In the genomic region with DNA sequence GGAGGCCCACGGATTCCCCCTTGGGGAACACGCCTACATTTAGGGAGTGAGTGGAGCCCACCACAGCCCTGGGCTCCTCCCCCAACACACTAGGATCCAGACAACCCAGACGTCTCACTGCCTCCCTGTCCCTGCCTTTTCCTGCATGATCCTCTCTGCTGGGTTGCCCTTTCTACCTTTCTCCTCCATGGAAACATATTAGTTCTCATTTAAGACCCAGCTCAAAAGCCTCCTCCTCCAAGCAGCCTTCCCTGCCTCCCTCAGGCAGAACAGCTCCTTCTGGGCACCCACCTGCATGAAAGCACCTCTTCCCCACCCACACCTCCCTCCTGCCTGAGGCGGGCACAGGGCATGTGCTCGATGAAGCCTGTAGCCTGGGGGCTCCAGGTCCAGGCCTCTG, we compare ENCODE assay signal across 1 cellular context.
TF ChIP-seq lines count a peak whose summit lies in the region.

No MANE protein-coding gene starts in this region.

TF ChIP-seq in WTC11, 78 proteins besides CTCF, POLR2A, EP300 and RAD21 (continued from another document):
- TF ChIP-seq AR (CRISPR knock-in tag; IDR thresholded peaks at IDR 0.05): no peak
- TF ChIP-seq USF1 (CRISPR knock-in tag; IDR thresholded peaks at IDR 0.05): no peak
- no peak for TF ChIP-seq ZNF317 (CRISPR knock-in tag; IDR thresholded peaks at IDR 0.05; ENCODE audit: borderline replicate concordance, low read depth)
- TF ChIP-seq, protein P1, sequence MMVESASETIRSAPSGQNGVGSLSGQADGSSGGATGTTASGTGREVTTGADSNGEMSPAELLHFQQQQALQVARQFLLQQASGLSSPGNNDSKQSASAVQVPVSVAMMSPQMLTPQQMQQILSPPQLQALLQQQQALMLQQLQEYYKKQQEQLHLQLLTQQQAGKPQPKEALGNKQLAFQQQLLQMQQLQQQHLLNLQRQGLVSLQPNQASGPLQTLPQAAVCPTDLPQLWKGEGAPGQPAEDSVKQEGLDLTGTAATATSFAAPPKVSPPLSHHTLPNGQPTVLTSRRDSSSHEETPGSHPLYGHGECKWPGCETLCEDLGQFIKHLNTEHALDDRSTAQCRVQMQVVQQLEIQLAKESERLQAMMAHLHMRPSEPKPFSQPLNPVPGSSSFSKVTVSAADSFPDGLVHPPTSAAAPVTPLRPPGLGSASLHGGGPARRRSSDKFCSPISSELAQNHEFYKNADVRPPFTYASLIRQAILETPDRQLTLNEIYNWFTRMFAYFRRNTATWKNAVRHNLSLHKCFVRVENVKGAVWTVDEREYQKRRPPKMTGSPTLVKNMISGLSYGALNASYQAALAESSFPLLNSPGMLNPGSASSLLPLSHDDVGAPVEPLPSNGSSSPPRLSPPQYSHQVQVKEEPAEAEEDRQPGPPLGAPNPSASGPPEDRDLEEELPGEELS (CRISPR knock-in tag; IDR thresholded peaks at IDR 0.05): no peak
- TF ChIP-seq ZNF138 (CRISPR knock-in tag; conservative IDR thresholded peaks at IDR 0.05): no peak
- TF ChIP-seq NFYB (CRISPR knock-in tag; conservative IDR thresholded peaks at IDR 0.05; ENCODE audit: low read depth): no peak
- TF ChIP-seq, protein P2, sequence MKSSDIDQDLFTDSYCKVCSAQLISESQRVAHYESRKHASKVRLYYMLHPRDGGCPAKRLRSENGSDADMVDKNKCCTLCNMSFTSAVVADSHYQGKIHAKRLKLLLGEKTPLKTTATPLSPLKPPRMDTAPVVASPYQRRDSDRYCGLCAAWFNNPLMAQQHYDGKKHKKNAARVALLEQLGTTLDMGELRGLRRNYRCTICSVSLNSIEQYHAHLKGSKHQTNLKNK (CRISPR knock-in tag; IDR thresholded peaks at IDR 0.05): no peak
- TF ChIP-seq, protein P3, sequence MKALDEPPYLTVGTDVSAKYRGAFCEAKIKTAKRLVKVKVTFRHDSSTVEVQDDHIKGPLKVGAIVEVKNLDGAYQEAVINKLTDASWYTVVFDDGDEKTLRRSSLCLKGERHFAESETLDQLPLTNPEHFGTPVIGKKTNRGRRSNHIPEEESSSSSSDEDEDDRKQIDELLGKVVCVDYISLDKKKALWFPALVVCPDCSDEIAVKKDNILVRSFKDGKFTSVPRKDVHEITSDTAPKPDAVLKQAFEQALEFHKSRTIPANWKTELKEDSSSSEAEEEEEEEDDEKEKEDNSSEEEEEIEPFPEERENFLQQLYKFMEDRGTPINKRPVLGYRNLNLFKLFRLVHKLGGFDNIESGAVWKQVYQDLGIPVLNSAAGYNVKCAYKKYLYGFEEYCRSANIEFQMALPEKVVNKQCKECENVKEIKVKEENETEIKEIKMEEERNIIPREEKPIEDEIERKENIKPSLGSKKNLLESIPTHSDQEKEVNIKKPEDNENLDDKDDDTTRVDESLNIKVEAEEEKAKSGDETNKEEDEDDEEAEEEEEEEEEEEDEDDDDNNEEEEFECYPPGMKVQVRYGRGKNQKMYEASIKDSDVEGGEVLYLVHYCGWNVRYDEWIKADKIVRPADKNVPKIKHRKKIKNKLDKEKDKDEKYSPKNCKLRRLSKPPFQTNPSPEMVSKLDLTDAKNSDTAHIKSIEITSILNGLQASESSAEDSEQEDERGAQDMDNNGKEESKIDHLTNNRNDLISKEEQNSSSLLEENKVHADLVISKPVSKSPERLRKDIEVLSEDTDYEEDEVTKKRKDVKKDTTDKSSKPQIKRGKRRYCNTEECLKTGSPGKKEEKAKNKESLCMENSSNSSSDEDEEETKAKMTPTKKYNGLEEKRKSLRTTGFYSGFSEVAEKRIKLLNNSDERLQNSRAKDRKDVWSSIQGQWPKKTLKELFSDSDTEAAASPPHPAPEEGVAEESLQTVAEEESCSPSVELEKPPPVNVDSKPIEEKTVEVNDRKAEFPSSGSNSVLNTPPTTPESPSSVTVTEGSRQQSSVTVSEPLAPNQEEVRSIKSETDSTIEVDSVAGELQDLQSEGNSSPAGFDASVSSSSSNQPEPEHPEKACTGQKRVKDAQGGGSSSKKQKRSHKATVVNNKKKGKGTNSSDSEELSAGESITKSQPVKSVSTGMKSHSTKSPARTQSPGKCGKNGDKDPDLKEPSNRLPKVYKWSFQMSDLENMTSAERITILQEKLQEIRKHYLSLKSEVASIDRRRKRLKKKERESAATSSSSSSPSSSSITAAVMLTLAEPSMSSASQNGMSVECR (CRISPR knock-in tag; IDR thresholded peaks at IDR 0.05; ENCODE audit: borderline replicate concordance): no peak
- no peak for TF ChIP-seq SMAD3 (CRISPR knock-in tag; IDR thresholded peaks at IDR 0.05; ENCODE audit: borderline replicate concordance)
- no peak for TF ChIP-seq ETV6 (CRISPR knock-in tag; IDR thresholded peaks at IDR 0.05)
- TF ChIP-seq NFATC4 (CRISPR knock-in tag; IDR thresholded peaks at IDR 0.05): no peak
- no peak for TF ChIP-seq NR3C1 (CRISPR knock-in tag; conservative IDR thresholded peaks at IDR 0.05; ENCODE audit: low read depth)
- TF ChIP-seq TCF7 (CRISPR knock-in tag; IDR thresholded peaks at IDR 0.05; ENCODE audit: low read depth): no peak
TF ChIP-seq in WTC11: peak in this region for 0.
